Comparison of ENCODE assay signal across 19 cellular contexts in the genomic region with DNA sequence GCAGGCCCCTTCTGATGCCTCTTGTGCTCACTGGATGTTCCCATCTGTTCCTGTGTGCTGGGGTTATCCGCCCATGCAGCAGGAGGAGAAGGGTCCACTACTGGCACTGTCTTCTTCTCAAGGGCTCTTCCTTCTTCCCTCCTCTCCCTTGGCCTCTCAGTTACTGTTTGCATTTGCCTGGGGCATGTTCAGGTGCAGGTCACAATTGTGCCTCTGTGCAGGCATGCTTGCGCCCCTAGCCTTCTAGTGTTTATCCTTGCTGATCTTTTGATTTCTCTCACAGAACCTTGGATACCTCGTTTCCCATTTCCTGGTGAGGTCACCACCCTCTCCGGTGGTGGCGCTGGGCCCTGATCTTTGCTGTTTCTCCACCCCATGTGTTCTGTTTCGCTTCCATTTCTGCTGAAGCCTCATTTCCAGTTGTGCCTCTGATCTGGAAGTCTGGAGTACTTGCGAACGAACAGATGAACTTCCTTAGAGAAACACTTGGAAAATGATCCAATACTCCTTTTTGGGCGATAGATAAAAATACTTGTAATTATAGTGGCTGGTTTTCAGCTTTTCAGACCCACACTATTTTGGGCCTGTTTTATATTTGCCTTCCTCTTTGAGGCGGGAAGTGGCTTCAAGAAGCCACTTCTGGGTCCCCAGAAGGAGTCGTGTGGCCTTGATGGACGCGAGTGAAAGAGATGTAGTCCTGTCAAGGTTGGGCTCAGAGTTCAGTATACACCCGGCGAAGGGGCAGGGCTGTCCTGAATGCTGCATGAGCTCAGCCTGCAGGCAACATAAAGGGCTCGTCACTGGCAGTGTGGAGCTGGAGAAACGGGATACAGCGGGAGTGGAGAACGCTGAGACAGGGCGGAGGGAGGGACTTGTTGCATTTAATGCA.
DNase-seq lines count a peak whose midpoint lies in the region; ATAC-seq, FAIRE-seq and TF ChIP-seq lines count a peak whose summit lies in the region.
"Had no signal": no experiment of that assay in that cellular context is flagged by ENCODE, and none has a peak within 500 bp of the region (broad histone marks: within the 10 kb centered on the region; RNA-seq: fewer than 3 reads in every experiment).

No MANE protein-coding gene starts in this region.

- H3K4me2 ChIP-seq in DOHH2 (ENCODE audit: low read length), result peak overlapping the region; percentile 56
- H3K4me2 ChIP-seq in keratinocyte (ENCODE audit: control insufficient read depth, extremely low read depth, insufficient read depth, low read depth, low read length), result peak overlapping the region; percentile 35
- H3K4me2 ChIP-seq in parathyroid adenoma (ENCODE audit: low read length), result peak overlapping the region; percentile 5

- dilution Hi-C loops in keratinocyte (cut with MboI; ENCODE audit: extremely low pct_ligation_motif_present, low sequenced_read_pairs), result no loop called here

- peaks cover 31% of the 10 kb centered on the region for H3F3A ChIP-seq in DOHH2 (ENCODE audit: control insufficient read depth, insufficient read depth)

- H3K36me3 Mint-ChIP-seq in activated T-helper 2 cell treated with anti-CD3 and anti-CD28 coated beads, Interferon-gamma antibody, Interleukin-2, Interleukin-4, amounts not matched to agents 10 μg/mL and 5 μg/mL and 100 μg/mL, durations not matched to agents 14 hours and 24 hours and 36 hours (ENCODE audit: low read depth), result no peaks in the 10 kb centered on the region

- DNase-seq in NCI-H146 treated with DMSO at 0.1 percent for 48 hours (lab: John Stamatoyannopoulos, UW; ENCODE audit: unreplicated experiment) (peak; percentile 18), keratinocyte (ENCODE audit: low read depth, low spot score) (no peak), kidney glomerular epithelial cell (lab: John Stamatoyannopoulos, UW) (no peak)
- no peak for DNase-seq in activated T-helper 2 cell treated with anti-CD3 and anti-CD28 coated beads, Interferon-gamma antibody, Interleukin-2, Interleukin-4, amounts not matched to agents 10 μg/mL and 5 μg/mL and 100 μg/mL, durations not matched to agents 14 hours and 24 hours and 36 hours (ENCODE audit: low spot score)
- DNase-seq: activated CD4-positive, alpha-beta T cell treated with anti-CD3 and anti-CD28 coated beads for 4 hours; activated naive CD4-positive, alpha-beta T cell treated with anti-CD3 and anti-CD28 coated beads for 36 hours; DND-41; GOT3; kidney; naive thymus-derived CD4-positive, alpha-beta T cell; NCI-H187 treated with DMSO at 0.1 percent for 48 hours; substantia nigra; T-helper 2 cell had no signal

- H3K4me3 ChIP-seq in DOHH2 (ENCODE audit: low read length) (peak overlapping the region; percentile 34), keratinocyte (ENCODE audit: control insufficient read depth in 2 of 3, extremely low read depth in 1 of 3, insufficient read depth in 2 of 3, low read depth in 1 of 3, low read length in 3 of 3) (no peak overlapping the region), parathyroid adenoma (ENCODE audit: low read depth, low read length) (no peak overlapping the region)
- H3K4me3 ChIP-seq: esophagus muscularis mucosa, heart left ventricle had no signal

- no peaks in the 10 kb centered on the region for H4K20me1 ChIP-seq in DOHH2 (ENCODE audit: control insufficient read depth, insufficient read depth, low read depth, low read length)
- H4K20me1 ChIP-seq in keratinocyte (ENCODE audit: control insufficient read depth, extremely low read depth, insufficient read depth, low read length), result no peaks in the 10 kb centered on the region

- TF ChIP-seq CTCF in DOHH2 (IDR thresholded peaks at IDR 0.05; ENCODE audit: low read depth, low read length, poor library complexity, severe bottlenecking), result no peak
- TF ChIP-seq CTCF in keratinocyte (optimal IDR thresholded peaks at IDR 0.05 in 1 of 3, IDR thresholded peaks at IDR 0.05 in 1 of 3, conservative IDR thresholded peaks at IDR 0.05 in 1 of 3; ENCODE audit: extremely low read depth in 1 of 3, insufficient read depth in 2 of 3, low read length in 3 of 3), result peak in 1 of 3 experiments; percentile 6
- peak; percentile 15 for TF ChIP-seq CTCF in parathyroid adenoma (IDR thresholded peaks at IDR 0.05)

- no peaks in the 10 kb centered on the region for H3K9me3 Mint-ChIP-seq in activated T-helper 2 cell treated with anti-CD3 and anti-CD28 coated beads, Interferon-gamma antibody, Interleukin-2, Interleukin-4, amounts not matched to agents 10 μg/mL and 5 μg/mL and 100 μg/mL, durations not matched to agents 14 hours and 24 hours and 36 hours

- H3K9me1 ChIP-seq in keratinocyte (ENCODE audit: control insufficient read depth, extremely low read depth, insufficient read depth, low read length), result no peaks in the 10 kb centered on the region

- FAIRE-seq in keratinocyte (lab: Jason Lieb, UNC), result no peak
- FAIRE-seq: kidney had no signal

- H3K27ac ChIP-seq in DOHH2 (ENCODE audit: low read depth, low read length) (peak overlapping the region; percentile 80), keratinocyte (ENCODE audit: control insufficient read depth, insufficient read depth, low read length) (no peak overlapping the region), parathyroid adenoma (peak overlapping the region; percentile 69)

- H3K9ac ChIP-seq in keratinocyte (ENCODE audit: control insufficient read depth, extremely low read depth, insufficient read depth, low read length), result no peak overlapping the region
- no peak overlapping the region for H3K9ac ChIP-seq in parathyroid adenoma

- H2AFZ ChIP-seq in keratinocyte (ENCODE audit: control insufficient read depth, low read length) (peak overlapping the region; percentile 31), parathyroid adenoma (no peak overlapping the region)

- H3K4me1 Mint-ChIP-seq in activated T-helper 2 cell treated with anti-CD3 and anti-CD28 coated beads, Interferon-gamma antibody, Interleukin-2, Interleukin-4, amounts not matched to agents 10 μg/mL and 5 μg/mL and 100 μg/mL, durations not matched to agents 14 hours and 24 hours and 36 hours (ENCODE audit: low read depth), result no peaks in the 10 kb centered on the region

- H3K79me2 ChIP-seq in DOHH2 (ENCODE audit: control insufficient read depth, low read length) (no peaks in the 10 kb centered on the region), keratinocyte (ENCODE audit: control insufficient read depth, insufficient read depth, low read length) (no peaks in the 10 kb centered on the region), parathyroid adenoma (peaks cover 14% of the 10 kb centered on the region)

- no peaks in the 10 kb centered on the region for H3K27me3 ChIP-seq in DOHH2 (ENCODE audit: control insufficient read depth, low read length)
- H3K27me3 ChIP-seq in keratinocyte (ENCODE audit: control insufficient read depth, extremely low read depth, insufficient read depth, low read length), result no peaks in the 10 kb centered on the region
- no peaks in the 10 kb centered on the region for H3K27me3 ChIP-seq in parathyroid adenoma (ENCODE audit: control insufficient read depth, insufficient read depth, low read length)
- H3K27me3 ChIP-seq: esophagus muscularis mucosa, heart left ventricle had no signal

- H3K36me3 ChIP-seq in DOHH2 (ENCODE audit: control insufficient read depth, low read length) (peaks cover 10% of the 10 kb centered on the region; the same call in 1 of the 2 replicates), keratinocyte (ENCODE audit: control insufficient read depth in 2 of 2, extremely low read depth in 1 of 2, insufficient read depth in 2 of 2, low read length in 2 of 2) (no peaks in the 10 kb centered on the region), parathyroid adenoma (ENCODE audit: control insufficient read depth, insufficient read depth, low read length) (no peaks in the 10 kb centered on the region)
- H3K36me3 ChIP-seq: esophagus muscularis mucosa, heart left ventricle had no signal

- H3K27ac Mint-ChIP-seq in activated T-helper 2 cell treated with anti-CD3 and anti-CD28 coated beads, Interferon-gamma antibody, Interleukin-2, Interleukin-4, amounts not matched to agents 10 μg/mL and 5 μg/mL and 100 μg/mL, durations not matched to agents 14 hours and 24 hours and 36 hours, result no peak overlapping the region
- H3K27ac Mint-ChIP-seq: activated naive CD4-positive, alpha-beta T cell treated with anti-CD3 and anti-CD28 coated beads for 36 hours; dendritic cell treated with granulocyte-macrophage colony-stimulating factor and Interleukin-4, amounts not matched to agents 40 ng/mL and 50 ng/mL, for 4 days had no signal

- peaks cover 9% of the 10 kb centered on the region for H3K9me3 ChIP-seq in DOHH2 (ENCODE audit: control insufficient read depth, insufficient read depth, low read length)
- no peaks in the 10 kb centered on the region for H3K9me3 ChIP-seq in keratinocyte (ENCODE audit: control insufficient read depth, low read depth, low read length)
- H3K9me3 ChIP-seq in parathyroid adenoma (ENCODE audit: control insufficient read depth, low read length), result no peaks in the 10 kb centered on the region

- no peaks in the 10 kb centered on the region for H3K9me2 ChIP-seq in DOHH2 (replicated peaks; ENCODE audit: control insufficient read depth, low read length)

- H3K4me3 Mint-ChIP-seq in activated T-helper 2 cell treated with anti-CD3 and anti-CD28 coated beads, Interferon-gamma antibody, Interleukin-2, Interleukin-4, amounts not matched to agents 10 μg/mL and 5 μg/mL and 100 μg/mL, durations not matched to agents 14 hours and 24 hours and 36 hours (ENCODE audit: low read depth), result no peak overlapping the region
- H3K4me3 Mint-ChIP-seq: activated naive CD4-positive, alpha-beta T cell treated with anti-CD3 and anti-CD28 coated beads for 36 hours; dendritic cell treated with granulocyte-macrophage colony-stimulating factor and Interleukin-4, amounts not matched to agents 40 ng/mL and 50 ng/mL, for 4 days; naive thymus-derived CD4-positive, alpha-beta T cell had no signal

- intact Hi-C loops in activated T-helper 2 cell treated with anti-CD3 and anti-CD28 coated beads, Interferon-gamma antibody, Interleukin-2, Interleukin-4, amounts not matched to agents 10 μg/mL and 5 μg/mL and 100 μg/mL, durations not matched to agents 14 hours and 24 hours and 36 hours (cut with micrococcal nuclease), result no loop called here

- no peak for ATAC-seq in HG02588 (IDR thresholded peaks at IDR 0.05; ENCODE audit: unreplicated experiment)
- ATAC-seq: naive thymus-derived CD4-positive, alpha-beta T cell had no signal

- peaks cover 83% of the 10 kb centered on the region for H3K4me1 ChIP-seq in DOHH2 (ENCODE audit: control insufficient read depth, low read length)
- peaks cover 14% of the 10 kb centered on the region for H3K4me1 ChIP-seq in keratinocyte (ENCODE audit: control insufficient read depth, extremely low read depth, insufficient read depth, low read length)
- H3K4me1 ChIP-seq in parathyroid adenoma, result peaks cover 20% of the 10 kb centered on the region
- H3K4me1 ChIP-seq: esophagus muscularis mucosa had no signal

- no peaks in the 10 kb centered on the region for H3K27me3 Mint-ChIP-seq in activated T-helper 2 cell treated with anti-CD3 and anti-CD28 coated beads, Interferon-gamma antibody, Interleukin-2, Interleukin-4, amounts not matched to agents 10 μg/mL and 5 μg/mL and 100 μg/mL, durations not matched to agents 14 hours and 24 hours and 36 hours (ENCODE audit: low read depth)
- H3K27me3 Mint-ChIP-seq: dendritic cell treated with granulocyte-macrophage colony-stimulating factor and Interleukin-4, amounts not matched to agents 40 ng/mL and 50 ng/mL, for 4 days; naive thymus-derived CD4-positive, alpha-beta T cell had no signal

Comparison
In these comparisons a context has a peak if more than half of its experiments do, and no peak if none do; other contexts are left out.
1. H3K4me2 ChIP-seq: peak in every context shown above with its lines; median percentile 56 in DOHH2; 35 in keratinocyte; 5 in parathyroid adenoma.